ENCODE assay signal across 16 cellular contexts in the genomic region with DNA sequence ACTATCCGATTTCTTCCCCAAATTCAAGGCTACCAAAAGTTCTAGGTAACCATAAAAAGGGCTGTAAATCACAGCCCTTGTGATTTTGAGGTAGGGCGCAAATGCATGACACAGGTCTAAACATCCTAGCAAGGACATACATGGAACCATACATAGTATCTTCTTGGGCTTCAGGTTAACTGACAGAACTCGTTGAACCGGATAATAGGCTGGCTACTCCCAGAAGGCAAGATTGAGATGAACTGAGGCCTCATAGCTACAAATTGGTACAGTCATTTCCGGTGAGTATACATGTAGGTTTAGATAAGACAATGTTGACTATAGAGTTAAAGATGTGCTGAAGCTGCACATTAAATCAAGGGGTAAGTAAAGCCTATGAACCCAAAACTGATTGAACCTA. TPM values are rescaled to one million over a fixed set of nuclear protein-coding genes. Genes with fewer than 3 reads are reported as not detected.
DNase-seq lines count a peak whose midpoint lies in the region; ATAC-seq, FAIRE-seq and TF ChIP-seq lines count a peak whose summit lies in the region.
"Had no signal": no experiment of that assay in that cellular context is flagged by ENCODE, and none has a peak within 500 bp of the region (broad histone marks: within the 10 kb centered on the region; RNA-seq: fewer than 3 reads in every experiment).

No MANE protein-coding gene starts in this region.

- DNase-seq in RCC 7860 (ENCODE audit: low spot score) (peak; percentile 54), epithelial cell of esophagus (ENCODE audit: low read depth) (peak; percentile 79), type B pancreatic cell (ENCODE audit: extremely low spot score, unreplicated experiment) (no peak), NOMO-1 treated with DMSO at 0.1 percent for 48 hours (lab: John Stamatoyannopoulos, UW; ENCODE audit: unreplicated experiment) (no peak)
- DNase-seq: CD8-positive, alpha-beta T cell; EL; H9; MG63; NCI-H1105; NCI-H187 treated with DMSO at 0.1 percent for 48 hours; NCI-H2171; NCI-H446 treated with DMSO at 0.1 percent for 48 hours had no signal

- no peaks in the 10 kb centered on the region for H3K36me3 Mint-ChIP-seq in type B pancreatic cell
- H3K36me3 Mint-ChIP-seq: CD8-positive, alpha-beta T cell had no signal

- H3K4me1 ChIP-seq in HEK293 (ENCODE audit: control insufficient read depth, insufficient read depth, low read length), result no peaks in the 10 kb centered on the region

- no peak overlapping the region for H3K27ac ChIP-seq in HEK293 (ENCODE audit: extremely low read depth, low read depth, low read length)

- no peak overlapping the region for H3K4me3 ChIP-seq in HEK293 (ENCODE audit: low read depth, low read length)
- no peak overlapping the region for H3K4me3 ChIP-seq in epithelial cell of esophagus (ENCODE audit: low read length)
- H3K4me3 ChIP-seq: MG63 had no signal

- CTCF ChIA-PET in HEK293 (lab: Yijun Ruan, JAX), result interaction anchor here (0.6 to 0.7 kb wide), 2 partner anchors 22 to 126 kb away, joined by 3 read pairs; no protein-coding TSS in a partner anchor

- peaks cover 4% of the 10 kb centered on the region for H3K9me3 Mint-ChIP-seq in type B pancreatic cell
- H3K9me3 Mint-ChIP-seq: CD8-positive, alpha-beta T cell had no signal

- peak overlapping the region; percentile 3 for H3K4me3 Mint-ChIP-seq in type B pancreatic cell
- H3K4me3 Mint-ChIP-seq: CD8-positive, alpha-beta T cell; H9 had no signal

- H3K4me1 Mint-ChIP-seq in type B pancreatic cell (ENCODE audit: unreplicated experiment), result peaks cover 10% of the 10 kb centered on the region

- H3K27me3 Mint-ChIP-seq in type B pancreatic cell, result peaks cover 11% of the 10 kb centered on the region

- ATAC-seq in HG03521 (IDR thresholded peaks at IDR 0.05; ENCODE audit: unreplicated experiment) (no peak), GM18520 (IDR thresholded peaks at IDR 0.05; ENCODE audit: unreplicated experiment) (no peak)
- ATAC-seq: CD8-positive, alpha-beta T cell had no signal

- POLR2A ChIA-PET in HEK293 (lab: Yijun Ruan, JAX), result interaction anchor here (1.5 kb wide), 1 partner anchor 27 kb away, joined by 4 read pairs; no protein-coding TSS in a partner anchor

- H3K9me3 ChIP-seq in HEK293 (ENCODE audit: control insufficient read depth, insufficient read depth, low read depth, low read length), result no peaks in the 10 kb centered on the region

- H3K36me3 ChIP-seq in HEK293 (ENCODE audit: control insufficient read depth in 2 of 2, insufficient read depth in 1 of 2, low read length in 2 of 2), result no peaks in the 10 kb centered on the region
- H3K36me3 ChIP-seq: MG63 had no signal

- TF ChIP-seq CTCF in HEK293 (tag by site-specific recombination; IDR thresholded peaks at IDR 0.05), result no peak
- no peak for TF ChIP-seq CTCF in epithelial cell of esophagus (IDR thresholded peaks at IDR 0.05; ENCODE audit: insufficient read depth, low read depth, low read length, missing control alignments)
- no peak for TF ChIP-seq CTCF in type B pancreatic cell (conservative IDR thresholded peaks at IDR 0.05)

- FAIRE-seq in RCC 7860 (lab: Jason Lieb, UNC), result no peak
- FAIRE-seq: HTR-8/SVneo had no signal

- peak overlapping the region; percentile 42 for H3K27ac Mint-ChIP-seq in type B pancreatic cell
- H3K27ac Mint-ChIP-seq: CD8-positive, alpha-beta T cell; H9 had no signal

TF ChIP-seq in HEK293, 187 proteins besides CTCF, POLR2A, EP300 and RAD21:
- TF ChIP-seq ZNF76 (tag by site-specific recombination; IDR thresholded peaks at IDR 0.05; ENCODE audit: borderline replicate concordance, low read depth), result no peak
- TF ChIP-seq ZNF214 (tag by site-specific recombination; IDR thresholded peaks at IDR 0.05; ENCODE audit: borderline replicate concordance), result no peak
- TF ChIP-seq ZNF600 (tag by site-specific recombination; IDR thresholded peaks at IDR 0.05), result no peak
- peak; percentile 53; the same call in 1 of the 2 replicates for TF ChIP-seq WT1 (tag by site-specific recombination; IDR thresholded peaks at IDR 0.05)
- TF ChIP-seq ZNF768 (tag by site-specific recombination; IDR thresholded peaks at IDR 0.05), result no peak
TF ChIP-seq in HEK293: peak in this region for 1.

RNA-seq across cellular contexts. Expression of a gene that starts 27.3 kb away (rescaled TPM):
- total RNA-seq in type B pancreatic cell (ENCODE audit: low replicate concordance), result 51.3 and 67.2 TPM in 2 replicates

Comparison
In these comparisons a context has a peak if more than half of its experiments do, and no peak if none do; other contexts are left out.
1. DNase-seq: peak in RCC 7860 (single experiment) and epithelial cell of esophagus (single experiment); none in type B pancreatic cell (single experiment) and NOMO-1 treated with DMSO at 0.1 percent for 48 hours (single experiment).